25 cellular contexts compared by ENCODE assay signal in genomic region chr18:22796069-22796468, GRCh38.
DNase-seq lines count a peak whose midpoint lies in the region; ATAC-seq, FAIRE-seq and TF ChIP-seq lines count a peak whose summit lies in the region.
"Had no signal": no experiment of that assay in that cellular context is flagged by ENCODE, and none has a peak within 500 bp of the region (broad histone marks: within the 10 kb centered on the region; RNA-seq: fewer than 3 reads in every experiment).

No MANE protein-coding gene starts in this region.

- no peak overlapping the region for H3K4me2 ChIP-seq in A549
- H3K4me2 ChIP-seq: SK-N-SH had no signal

- peaks cover 3% of the 10 kb centered on the region for H3K4me1 Mint-ChIP-seq in activated naive CD8-positive, alpha-beta T cell treated with anti-CD3 and anti-CD28 coated beads, Interleukin-2, amount 50 U/mL, for 24 hours
- H3K4me1 Mint-ChIP-seq in activated naive CD8-positive, alpha-beta T cell treated with anti-CD3 and anti-CD28 coated beads for 36 hours, result peaks cover 8% of the 10 kb centered on the region
- H3K4me1 Mint-ChIP-seq: CD8-positive, alpha-beta memory T cell had no signal

- ATAC-seq in A549 (no peak), foreskin keratinocyte (peak; percentile 31), HG03025 (IDR thresholded peaks at IDR 0.05; ENCODE audit: low FRiP score, unreplicated experiment) (no peak)
- ATAC-seq in activated naive CD8-positive, alpha-beta T cell treated with anti-CD3 and anti-CD28 coated beads, Interleukin-2, amount 50 U/mL, for 24 hours, result no peak
- ATAC-seq: K562 had no signal

- CTCF ChIA-PET in A549 (lab: Yijun Ruan, JAX), result no interaction called here

- FAIRE-seq in A549 (lab: Jason Lieb, UNC) (no peak), bronchial epithelial cell (lab: Jason Lieb, UNC) (no peak)
- FAIRE-seq: GM12891, K562 had no signal

- DNase-seq in A549 (ENCODE audit: low read depth in 1 of 2, low spot score in 1 of 2) (no peak), LoVo (ENCODE audit: low spot score) (peak; percentile 42), bronchial epithelial cell (ENCODE audit: low read depth) (peak; percentile 21), foreskin keratinocyte (peak in 1 of 2 donors; percentile 36), NCI-H748 (lab: John Stamatoyannopoulos, UW; ENCODE audit: unreplicated experiment) (no peak)
- no peak for DNase-seq in activated naive CD8-positive, alpha-beta T cell treated with anti-CD3 and anti-CD28 coated beads, Interleukin-2, amount 50 U/mL, for 24 hours
- no peak for DNase-seq in activated naive CD8-positive, alpha-beta T cell treated with anti-CD3 and anti-CD28 coated beads for 36 hours
- DNase-seq: Calu3; CD8-positive, alpha-beta memory T cell; DMS153; GOT3; HCEC 1CT; NCI-H1105 treated with DMSO at 0.1 percent for 48 hours; NCI-H1694; NCI-H2081 treated with DMSO at 0.1 percent for 48 hours; NCI-H2171 treated with DMSO at 0.1 percent for 48 hours; NCI-H446; NCI-H69; SIG-M5; SK-N-SH had no signal

- no peak overlapping the region for H3K4me3 Mint-ChIP-seq in activated naive CD8-positive, alpha-beta T cell treated with anti-CD3 and anti-CD28 coated beads, Interleukin-2, amount 50 U/mL, for 24 hours
- no peak overlapping the region for H3K4me3 Mint-ChIP-seq in activated naive CD8-positive, alpha-beta T cell treated with anti-CD3 and anti-CD28 coated beads for 36 hours
- H3K4me3 Mint-ChIP-seq: CD8-positive, alpha-beta memory T cell had no signal

- no peaks in the 10 kb centered on the region for H3K9me3 Mint-ChIP-seq in activated naive CD8-positive, alpha-beta T cell treated with anti-CD3 and anti-CD28 coated beads, Interleukin-2, amount 50 U/mL, for 24 hours
- no peaks in the 10 kb centered on the region for H3K9me3 Mint-ChIP-seq in activated naive CD8-positive, alpha-beta T cell treated with anti-CD3 and anti-CD28 coated beads for 36 hours
- H3K9me3 Mint-ChIP-seq: CD8-positive, alpha-beta memory T cell had no signal

- TF ChIP-seq CTCF in A549 (IDR thresholded peaks at IDR 0.05), result no peak
- TF ChIP-seq CTCF in bronchial epithelial cell (IDR thresholded peaks at IDR 0.05; ENCODE audit: insufficient read depth, low read length, severe bottlenecking), result no peak
- TF ChIP-seq CTCF in foreskin keratinocyte (conservative IDR thresholded peaks at IDR 0.05), result no peak

- H3K36me3 ChIP-seq in bronchial epithelial cell (ENCODE audit: control insufficient read depth, insufficient read depth, low read length), result no peaks in the 10 kb centered on the region

- H3K27me3 ChIP-seq in bronchial epithelial cell (ENCODE audit: control insufficient read depth, insufficient read depth, low read length) (no peaks in the 10 kb centered on the region), foreskin keratinocyte (no peaks in the 10 kb centered on the region)

- H3K9me3 ChIP-seq in A549, result no peaks in the 10 kb centered on the region
- H3K9me3 ChIP-seq: SK-N-SH had no signal

- no peaks in the 10 kb centered on the region for H3K36me3 Mint-ChIP-seq in activated naive CD8-positive, alpha-beta T cell treated with anti-CD3 and anti-CD28 coated beads, Interleukin-2, amount 50 U/mL, for 24 hours (ENCODE audit: low read depth)
- no peaks in the 10 kb centered on the region for H3K36me3 Mint-ChIP-seq in activated naive CD8-positive, alpha-beta T cell treated with anti-CD3 and anti-CD28 coated beads for 36 hours
- H3K36me3 Mint-ChIP-seq: CD8-positive, alpha-beta memory T cell had no signal

- no peak for TF ChIP-seq EP300 in A549 (IDR thresholded peaks at IDR 0.05)

- no peak overlapping the region for H3K27ac ChIP-seq in A549
- no peak overlapping the region for H3K27ac ChIP-seq in foreskin keratinocyte
- H3K27ac ChIP-seq: C4-2B, RWPE1 had no signal

- peaks cover 9% of the 10 kb centered on the region; the same call in 1 of the 3 replicates for H3K4me1 ChIP-seq in A549
- peaks cover 13% of the 10 kb centered on the region for H3K4me1 ChIP-seq in foreskin keratinocyte

- no peak for TF ChIP-seq RAD21 in A549 (conservative IDR thresholded peaks at IDR 0.05 in 1 of 2, IDR thresholded peaks at IDR 0.05 in 1 of 2)

- H3K4me3 ChIP-seq in A549 (no peak overlapping the region), bronchial epithelial cell (ENCODE audit: low read depth, low read length) (no peak overlapping the region)
- H3K4me3 ChIP-seq: K562 had no signal

- POLR2A ChIA-PET in A549 (lab: Yijun Ruan, JAX), result no interaction called here

- no peak overlapping the region for H3K27ac Mint-ChIP-seq in activated naive CD8-positive, alpha-beta T cell treated with anti-CD3 and anti-CD28 coated beads, Interleukin-2, amount 50 U/mL, for 24 hours
- no peak overlapping the region for H3K27ac Mint-ChIP-seq in activated naive CD8-positive, alpha-beta T cell treated with anti-CD3 and anti-CD28 coated beads for 36 hours
- H3K27ac Mint-ChIP-seq: CD8-positive, alpha-beta memory T cell had no signal

- WGBS in A549 (ENCODE audit: missing lambda C conversion rate), result 21% methylated on average over 3 of the region's 3 CpGs

- no peak for TF ChIP-seq POLR2A in A549 (IDR thresholded peaks at IDR 0.05; ENCODE audit: low read length)

- peaks cover 3% of the 10 kb centered on the region for H3K27me3 Mint-ChIP-seq in activated naive CD8-positive, alpha-beta T cell treated with anti-CD3 and anti-CD28 coated beads, Interleukin-2, amount 50 U/mL, for 24 hours
- peaks cover 17% of the 10 kb centered on the region for H3K27me3 Mint-ChIP-seq in activated naive CD8-positive, alpha-beta T cell treated with anti-CD3 and anti-CD28 coated beads for 36 hours

TF ChIP-seq in A549, 52 proteins besides CTCF, POLR2A, EP300 and RAD21:
- no peak for TF ChIP-seq FOSL2 (IDR thresholded peaks at IDR 0.05)
- TF ChIP-seq FOSL2 (CRISPR knock-in tag; IDR thresholded peaks at IDR 0.05), result peak; percentile 7; the same call in 1 of the 2 replicates
- no peak for TF ChIP-seq EHMT2 (IDR thresholded peaks at IDR 0.05; ENCODE audit: low read depth)

Comparison
In these comparisons a context has a peak if more than half of its experiments do, and no peak if none do; other contexts are left out.
1. DNase-seq: peak in LoVo (single experiment) and bronchial epithelial cell (single experiment); none in A549 (0 of 2), NCI-H748 (single experiment), activated naive CD8-positive, alpha-beta T cell treated with anti-CD3 and anti-CD28 coated beads, Interleukin-2, amount 50 U/mL, for 24 hours (single experiment) and activated naive CD8-positive, alpha-beta T cell treated with anti-CD3 and anti-CD28 coated beads for 36 hours (single experiment).